In the genomic region with DNA sequence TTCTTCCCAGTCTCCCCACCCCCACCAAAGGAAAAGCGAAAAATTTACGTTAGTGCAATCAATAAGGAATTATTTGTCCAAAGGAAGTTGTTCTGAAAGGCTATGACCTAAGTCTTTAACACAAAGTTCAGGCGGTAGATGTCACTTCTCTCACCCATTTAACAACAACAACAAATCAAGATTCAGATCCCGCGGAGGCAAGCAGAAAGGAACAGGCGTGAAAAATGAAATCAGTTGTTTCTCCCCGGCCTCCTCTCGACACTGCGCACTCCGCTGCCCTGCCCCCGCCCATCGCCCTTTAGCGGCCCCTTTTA, we compare ENCODE assay signal across 1 cellular context.
TF ChIP-seq lines count a peak whose summit lies in the region.

No MANE protein-coding gene starts in this region.

TF ChIP-seq in HepG2, 621 proteins besides CTCF, POLR2A, EP300 and RAD21 (continued from another document):
- TF ChIP-seq, protein P1, sequence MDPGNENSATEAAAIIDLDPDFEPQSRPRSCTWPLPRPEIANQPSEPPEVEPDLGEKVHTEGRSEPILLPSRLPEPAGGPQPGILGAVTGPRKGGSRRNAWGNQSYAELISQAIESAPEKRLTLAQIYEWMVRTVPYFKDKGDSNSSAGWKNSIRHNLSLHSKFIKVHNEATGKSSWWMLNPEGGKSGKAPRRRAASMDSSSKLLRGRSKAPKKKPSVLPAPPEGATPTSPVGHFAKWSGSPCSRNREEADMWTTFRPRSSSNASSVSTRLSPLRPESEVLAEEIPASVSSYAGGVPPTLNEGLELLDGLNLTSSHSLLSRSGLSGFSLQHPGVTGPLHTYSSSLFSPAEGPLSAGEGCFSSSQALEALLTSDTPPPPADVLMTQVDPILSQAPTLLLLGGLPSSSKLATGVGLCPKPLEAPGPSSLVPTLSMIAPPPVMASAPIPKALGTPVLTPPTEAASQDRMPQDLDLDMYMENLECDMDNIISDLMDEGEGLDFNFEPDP (CRISPR knock-in tag; conservative IDR thresholded peaks at IDR 0.05) = 0 out of 2 replicates have a peak, but pooled peaks have one; percentile 24
- TF ChIP-seq, protein P2, sequence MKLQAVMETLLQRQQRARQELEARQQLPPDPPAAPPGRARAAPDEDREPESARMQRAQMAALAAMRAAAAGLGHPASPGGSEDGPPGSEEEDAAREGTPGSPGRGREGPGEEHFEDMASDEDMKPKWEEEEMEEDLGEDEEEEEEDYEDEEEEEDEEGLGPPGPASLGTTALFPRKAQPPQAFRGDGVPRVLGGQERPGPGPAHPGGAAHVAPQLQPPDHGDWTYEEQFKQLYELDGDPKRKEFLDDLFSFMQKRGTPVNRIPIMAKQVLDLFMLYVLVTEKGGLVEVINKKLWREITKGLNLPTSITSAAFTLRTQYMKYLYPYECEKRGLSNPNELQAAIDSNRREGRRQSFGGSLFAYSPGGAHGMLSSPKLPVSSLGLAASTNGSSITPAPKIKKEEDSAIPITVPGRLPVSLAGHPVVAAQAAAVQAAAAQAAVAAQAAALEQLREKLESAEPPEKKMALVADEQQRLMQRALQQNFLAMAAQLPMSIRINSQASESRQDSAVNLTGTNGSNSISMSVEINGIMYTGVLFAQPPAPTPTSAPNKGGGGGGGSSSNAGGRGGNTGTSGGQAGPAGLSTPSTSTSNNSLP (IDR thresholded peaks at IDR 0.05; ENCODE audit: low read depth, low read length) = 0 out of 2 replicates have a peak, but pooled peaks have one; percentile 10
- TF ChIP-seq ZMAT3 (CRISPR knock-in tag; conservative IDR thresholded peaks at IDR 0.05) (no peak), KLF11 (CRISPR knock-in tag; IDR thresholded peaks at IDR 0.05) (0 out of 2 replicates have a peak, but pooled peaks have one; percentile 54), BRD4 (CRISPR knock-in tag; IDR thresholded peaks at IDR 0.05) (no peak), NCOA1 (CRISPR knock-in tag; IDR thresholded peaks at IDR 0.05) (0 out of 2 replicates have a peak, but pooled peaks have one; percentile 15), ZNF33B (CRISPR knock-in tag; IDR thresholded peaks at IDR 0.05) (no peak), ZNF230 (CRISPR knock-in tag; IDR thresholded peaks at IDR 0.05) (peak; percentile 84; the same call in 1 of the 2 replicates), GTF3A (CRISPR knock-in tag; conservative IDR thresholded peaks at IDR 0.05) (0 out of 2 replicates have a peak, but pooled peaks have one; percentile 19), TCF7 (IDR thresholded peaks at IDR 0.05; ENCODE audit: low read depth) (0 out of 2 replicates have a peak, but pooled peaks have one; percentile 49)
- TF ChIP-seq, protein P3, sequence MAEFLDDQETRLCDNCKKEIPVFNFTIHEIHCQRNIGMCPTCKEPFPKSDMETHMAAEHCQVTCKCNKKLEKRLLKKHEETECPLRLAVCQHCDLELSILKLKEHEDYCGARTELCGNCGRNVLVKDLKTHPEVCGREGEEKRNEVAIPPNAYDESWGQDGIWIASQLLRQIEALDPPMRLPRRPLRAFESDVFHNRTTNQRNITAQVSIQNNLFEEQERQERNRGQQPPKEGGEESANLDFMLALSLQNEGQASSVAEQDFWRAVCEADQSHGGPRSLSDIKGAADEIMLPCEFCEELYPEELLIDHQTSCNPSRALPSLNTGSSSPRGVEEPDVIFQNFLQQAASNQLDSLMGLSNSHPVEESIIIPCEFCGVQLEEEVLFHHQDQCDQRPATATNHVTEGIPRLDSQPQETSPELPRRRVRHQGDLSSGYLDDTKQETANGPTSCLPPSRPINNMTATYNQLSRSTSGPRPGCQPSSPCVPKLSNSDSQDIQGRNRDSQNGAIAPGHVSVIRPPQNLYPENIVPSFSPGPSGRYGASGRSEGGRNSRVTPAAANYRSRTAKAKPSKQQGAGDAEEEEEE (CRISPR knock-in tag; IDR thresholded peaks at IDR 0.05; ENCODE audit: borderline replicate concordance) = 0 out of 2 replicates have a peak, but pooled peaks have one; percentile 56
- TF ChIP-seq, protein P4, sequence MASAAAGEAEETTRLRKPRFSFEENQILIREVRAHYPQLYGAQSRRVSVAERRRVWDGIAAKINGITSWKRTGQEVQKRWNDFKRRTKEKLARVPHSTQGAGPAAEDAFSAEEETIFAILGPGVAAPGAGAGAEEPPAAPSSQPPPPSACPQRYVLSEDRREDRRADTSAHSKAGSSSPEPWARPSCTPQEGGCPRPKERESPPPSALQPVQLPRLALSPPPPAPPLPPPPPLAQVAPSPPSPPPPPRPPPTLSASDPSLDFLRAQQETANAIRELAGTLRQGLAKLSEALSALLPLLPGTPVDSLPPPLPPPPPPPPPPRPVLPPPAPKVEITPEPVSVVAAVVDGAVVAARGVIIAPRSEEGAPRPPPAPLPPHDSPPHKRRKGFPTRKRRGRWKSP (CRISPR knock-in tag; IDR thresholded peaks at IDR 0.05) = no peak
